35 cellular contexts compared by ENCODE assay signal in the genomic region with DNA sequence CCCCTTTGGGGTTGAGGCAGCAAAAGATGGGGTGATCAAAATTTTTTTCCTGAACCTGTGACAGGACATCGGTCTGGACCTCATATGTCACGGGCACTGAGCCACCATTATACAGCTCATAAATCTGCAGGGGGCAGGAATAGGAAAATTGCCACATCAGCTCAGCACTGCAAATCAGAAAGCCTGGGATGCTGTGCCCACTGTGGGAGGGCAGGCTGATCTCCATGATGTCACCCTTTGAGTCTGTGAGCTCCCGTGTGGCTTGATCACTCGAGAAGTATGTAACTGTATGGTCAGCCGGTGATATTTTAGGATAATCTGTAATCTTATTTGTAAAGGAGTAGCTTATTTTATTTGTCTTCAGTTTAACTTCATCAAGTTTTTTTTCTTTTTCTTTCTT. TPM values are rescaled to one million over a fixed set of nuclear protein-coding genes. Genes with fewer than 3 reads are reported as not detected.
"Had no signal": no experiment of that assay in that cellular context is flagged by ENCODE, and none has a peak within 500 bp of the region (broad histone marks: within the 10 kb centered on the region; RNA-seq: fewer than 3 reads in every experiment).

No MANE protein-coding gene starts in this region.

- H3K4me3 ChIP-seq: adrenal gland, body of pancreas, breast epithelium had no signal

- DNase-seq: activated B cell treated with CpG ODN at 0.5 μM for 24 hours; activated CD4-positive, alpha-beta T cell treated with anti-CD3 and anti-CD28 coated beads, Interleukin-2, amount 50 U/mL, for 1 hour; activated CD4-positive, alpha-beta T cell treated with anti-CD3 and anti-CD28 coated beads, Interleukin-2, amount 50 U/mL, for 4 hours; activated CD4-positive, CD25-positive, alpha-beta regulatory T cell treated with anti-CD3 and anti-CD28 coated beads, Interleukin-2, amount 50 U/mL, for 72 hours; activated CD8-positive, alpha-beta memory T cell treated with anti-CD3 and anti-CD28 coated beads, Interleukin-2, amount 50 U/mL, for 4 hours; activated gamma-delta T cell treated with Interleukin-2 at 50 U/mL for 16 hours; activated naive CD4-positive, alpha-beta T cell; activated naive CD4-positive, alpha-beta T cell treated with anti-CD3 and anti-CD28 coated beads, Interleukin-2, amount 50 U/mL, for 16 hours; activated naive CD8-positive, alpha-beta T cell treated with anti-CD3 and anti-CD28 coated beads for 36 hours; activated T-cell treated with anti-CD3 and anti-CD28 coated beads for 4 hours; activated T-cell treated with anti-CD3 and anti-CD28 coated beads, Interleukin-2, amount 50 U/mL, for 1 hour; activated T-cell treated with anti-CD3 and anti-CD28 coated beads, Interleukin-2, amount 50 U/mL, for 4 hours; adrenal gland; amniotic stem cell; aorta; brain microvascular endothelial cell; central memory CD4-positive, alpha-beta T cell; T-helper 1 cell; T-helper 9 cell had no signal

- H3K4me1 ChIP-seq: adrenal gland, body of pancreas, breast epithelium had no signal

- H3K4me3 Mint-ChIP-seq: activated B cell treated with CpG ODN at 0.5 μM for 24 hours; activated CD4-positive, alpha-beta memory T cell treated with anti-CD3 and anti-CD28 coated beads for 36 hours; activated CD4-positive, alpha-beta T cell treated with anti-CD3 and anti-CD28 coated beads, Interleukin-2, amount 10 ng/mL, durations not matched to agents 24 days and 14 days; activated CD8-positive, alpha-beta T cell treated with anti-CD3 and anti-CD28 coated beads for 36 hours; activated naive CD4-positive, alpha-beta T cell treated with anti-CD3 and anti-CD28 coated beads for 36 hours; activated naive CD8-positive, alpha-beta T cell treated with anti-CD3 and anti-CD28 coated beads for 36 hours; activated T-cell treated with anti-CD3 and anti-CD28 coated beads, Interleukin-2, amount 50 U/mL, for 4 hours; activated T-cell treated with anti-CD3 and anti-CD28 coated beads, Interleukin-2, amount 50 U/mL, for 72 hours; activated T-helper 1 cell treated with anti-CD3 and anti-CD28 coated beads, Interleukin-12 subunit alpha, Interleukin-12 subunit beta, Interleukin-2, Interleukin-4 antibody, amounts not matched to agents 30 ng/mL and 10 ng/mL and 1 ng/mL, durations not matched to agents 14 hours and 24 hours and 36 hours; activated T-helper 17 cell treated with anti-CD3 and anti-CD28 coated beads, Interleukin-2, amount 50 U/mL, for 72 hours; T-helper 1 cell treated with Interleukin-12 subunit alpha and Interleukin-12 subunit beta and Interleukin-4 antibody, amounts not matched to agents 30 μg/mL and 1 μg/mL, for 36 hours had no signal

- H3K9me3 ChIP-seq: adrenal gland, body of pancreas, breast epithelium had no signal

- H3K36me3 ChIP-seq: adrenal gland, brain microvascular endothelial cell, breast epithelium had no signal

- H3K27ac ChIP-seq: adrenal gland, body of pancreas, brain microvascular endothelial cell, breast epithelium, VCaP had no signal

- H3K9me3 Mint-ChIP-seq: activated B cell treated with CpG ODN at 0.5 μM for 24 hours; activated CD4-positive, alpha-beta memory T cell treated with anti-CD3 and anti-CD28 coated beads for 36 hours; activated CD4-positive, alpha-beta T cell treated with anti-CD3 and anti-CD28 coated beads, Interleukin-2, amount 10 ng/mL, durations not matched to agents 24 days and 14 days; activated CD8-positive, alpha-beta T cell treated with anti-CD3 and anti-CD28 coated beads for 36 hours; activated naive CD4-positive, alpha-beta T cell treated with anti-CD3 and anti-CD28 coated beads for 36 hours; activated naive CD4-positive, alpha-beta T cell treated with anti-CD3 and anti-CD28 coated beads, Interleukin-2, amount 50 U/mL, for 72 hours; activated naive CD8-positive, alpha-beta T cell treated with anti-CD3 and anti-CD28 coated beads for 36 hours; activated T-cell treated with anti-CD3 and anti-CD28 coated beads, Interleukin-2, amount 50 U/mL, for 4 hours; activated T-cell treated with anti-CD3 and anti-CD28 coated beads, Interleukin-2, amount 50 U/mL, for 72 hours; activated T-helper 1 cell treated with anti-CD3 and anti-CD28 coated beads, Interleukin-12 subunit alpha, Interleukin-12 subunit beta, Interleukin-2, Interleukin-4 antibody, amounts not matched to agents 30 ng/mL and 10 ng/mL and 1 ng/mL, durations not matched to agents 14 hours and 24 hours and 36 hours; activated T-helper 17 cell treated with anti-CD3 and anti-CD28 coated beads, Interleukin-2, amount 50 U/mL, for 72 hours; T-helper 1 cell treated with Interleukin-12 subunit alpha and Interleukin-12 subunit beta and Interleukin-4 antibody, amounts not matched to agents 30 μg/mL and 1 μg/mL, for 36 hours had no signal

- H3K4me1 Mint-ChIP-seq: activated B cell treated with CpG ODN at 0.5 μM for 24 hours; activated CD4-positive, alpha-beta T cell treated with anti-CD3 and anti-CD28 coated beads, Interleukin-2, amount 10 ng/mL, durations not matched to agents 24 days and 14 days; activated naive CD8-positive, alpha-beta T cell treated with anti-CD3 and anti-CD28 coated beads for 36 hours; activated T-helper 17 cell treated with anti-CD3 and anti-CD28 coated beads, Interleukin-2, amount 50 U/mL, for 72 hours had no signal

- H3K27me3 ChIP-seq: body of pancreas, brain microvascular endothelial cell had no signal

- H3K36me3 Mint-ChIP-seq: activated CD4-positive, alpha-beta memory T cell treated with anti-CD3 and anti-CD28 coated beads for 36 hours; activated naive CD4-positive, alpha-beta T cell treated with anti-CD3 and anti-CD28 coated beads, Interleukin-2, amount 50 U/mL, for 72 hours; activated naive CD8-positive, alpha-beta T cell treated with anti-CD3 and anti-CD28 coated beads for 36 hours had no signal

- H3K27ac Mint-ChIP-seq: activated B cell treated with CpG ODN at 0.5 μM for 24 hours; activated CD4-positive, alpha-beta memory T cell treated with anti-CD3 and anti-CD28 coated beads for 36 hours; activated CD4-positive, alpha-beta T cell treated with anti-CD3 and anti-CD28 coated beads, Interleukin-2, amount 10 ng/mL, durations not matched to agents 24 days and 14 days; activated CD8-positive, alpha-beta T cell treated with anti-CD3 and anti-CD28 coated beads for 36 hours; activated naive CD4-positive, alpha-beta T cell treated with anti-CD3 and anti-CD28 coated beads for 36 hours; activated naive CD4-positive, alpha-beta T cell treated with anti-CD3 and anti-CD28 coated beads, Interleukin-2, amount 50 U/mL, for 72 hours; activated naive CD8-positive, alpha-beta T cell treated with anti-CD3 and anti-CD28 coated beads for 36 hours; activated T-cell treated with anti-CD3 and anti-CD28 coated beads, Interleukin-2, amount 50 U/mL, for 72 hours; activated T-helper 1 cell treated with anti-CD3 and anti-CD28 coated beads, Interleukin-12 subunit alpha, Interleukin-12 subunit beta, Interleukin-2, Interleukin-4 antibody, amounts not matched to agents 30 ng/mL and 10 ng/mL and 1 ng/mL, durations not matched to agents 14 hours and 24 hours and 36 hours; activated T-helper 17 cell treated with anti-CD3 and anti-CD28 coated beads, Interleukin-2, amount 50 U/mL, for 72 hours; T-helper 1 cell treated with Interleukin-12 subunit alpha and Interleukin-12 subunit beta and Interleukin-4 antibody, amounts not matched to agents 30 μg/mL and 1 μg/mL, for 36 hours had no signal

RNA-seq across cellular contexts. Expression of a gene that starts 17.7 kb away (rescaled TPM):
- total RNA-seq: activated B cell treated with CpG ODN at 0.5 μM for 24 hours; activated CD4-positive, alpha-beta memory T cell treated with anti-CD3 and anti-CD28 coated beads for 36 hours; activated CD4-positive, alpha-beta T cell treated with anti-CD3 and anti-CD28 coated beads, Interleukin-2, amount 10 ng/mL, durations not matched to agents 24 days and 14 days; activated CD8-positive, alpha-beta memory T cell treated with anti-CD3 and anti-CD28 coated beads for 36 hours; activated CD8-positive, alpha-beta T cell treated with anti-CD3 and anti-CD28 coated beads for 36 hours; activated naive CD4-positive, alpha-beta T cell treated with anti-CD3 and anti-CD28 coated beads for 36 hours; activated naive CD4-positive, alpha-beta T cell treated with anti-CD3 and anti-CD28 coated beads, Interleukin-2, amount 50 U/mL, for 72 hours; activated naive CD8-positive, alpha-beta T cell treated with anti-CD3 and anti-CD28 coated beads for 36 hours; activated T-cell treated with anti-CD3 and anti-CD28 coated beads, Interleukin-2, amount 50 U/mL, for 4 hours; activated T-cell treated with anti-CD3 and anti-CD28 coated beads, Interleukin-2, amount 50 U/mL, for 72 hours; activated T-helper 17 cell treated with anti-CD3 and anti-CD28 coated beads, Interleukin-2, amount 50 U/mL, for 72 hours; aorta; astrocyte; breast epithelium; cardiac septum; T-helper 2 cell treated with Interferon-gamma antibody and Interleukin-4, amounts not matched to agents 100 ng/mL and 5 ng/mL, for 36 hours had no signal
- polyA plus RNA-seq: aorta had no signal

RNA-seq across cellular contexts. Expression of a gene that starts 25.9 kb away (rescaled TPM):
- total RNA-seq: activated B cell treated with CpG ODN at 0.5 μM for 24 hours; activated CD4-positive, alpha-beta memory T cell treated with anti-CD3 and anti-CD28 coated beads for 36 hours; activated CD4-positive, alpha-beta T cell treated with anti-CD3 and anti-CD28 coated beads, Interleukin-2, amount 10 ng/mL, durations not matched to agents 24 days and 14 days; activated CD8-positive, alpha-beta memory T cell treated with anti-CD3 and anti-CD28 coated beads for 36 hours; activated CD8-positive, alpha-beta T cell treated with anti-CD3 and anti-CD28 coated beads for 36 hours; activated naive CD4-positive, alpha-beta T cell treated with anti-CD3 and anti-CD28 coated beads for 36 hours; activated naive CD4-positive, alpha-beta T cell treated with anti-CD3 and anti-CD28 coated beads, Interleukin-2, amount 50 U/mL, for 72 hours; activated naive CD8-positive, alpha-beta T cell treated with anti-CD3 and anti-CD28 coated beads for 36 hours; activated T-cell treated with anti-CD3 and anti-CD28 coated beads, Interleukin-2, amount 50 U/mL, for 4 hours; activated T-cell treated with anti-CD3 and anti-CD28 coated beads, Interleukin-2, amount 50 U/mL, for 72 hours; activated T-helper 1 cell treated with anti-CD3 and anti-CD28 coated beads, Interleukin-12 subunit alpha, Interleukin-12 subunit beta, Interleukin-2, Interleukin-4 antibody, amounts not matched to agents 30 ng/mL and 10 ng/mL and 1 ng/mL, durations not matched to agents 14 hours and 24 hours and 36 hours; activated T-helper 17 cell treated with anti-CD3 and anti-CD28 coated beads, Interleukin-2, amount 50 U/mL, for 72 hours; aorta; astrocyte; body of pancreas; breast epithelium; cardiac septum; T-helper 2 cell treated with Interferon-gamma antibody and Interleukin-4, amounts not matched to agents 100 ng/mL and 5 ng/mL, for 36 hours had no signal

RNA-seq across cellular contexts. Expression of a gene that starts 30.4 kb away (rescaled TPM):
- total RNA-seq: activated B cell treated with CpG ODN at 0.5 μM for 24 hours; activated CD4-positive, alpha-beta memory T cell treated with anti-CD3 and anti-CD28 coated beads for 36 hours; activated CD4-positive, alpha-beta T cell treated with anti-CD3 and anti-CD28 coated beads, Interleukin-2, amount 10 ng/mL, durations not matched to agents 24 days and 14 days; activated CD8-positive, alpha-beta memory T cell treated with anti-CD3 and anti-CD28 coated beads for 36 hours; activated CD8-positive, alpha-beta T cell treated with anti-CD3 and anti-CD28 coated beads for 36 hours; activated naive CD4-positive, alpha-beta T cell treated with anti-CD3 and anti-CD28 coated beads for 36 hours; activated naive CD4-positive, alpha-beta T cell treated with anti-CD3 and anti-CD28 coated beads, Interleukin-2, amount 50 U/mL, for 72 hours; activated naive CD8-positive, alpha-beta T cell treated with anti-CD3 and anti-CD28 coated beads for 36 hours; activated T-cell treated with anti-CD3 and anti-CD28 coated beads, Interleukin-2, amount 50 U/mL, for 4 hours; activated T-cell treated with anti-CD3 and anti-CD28 coated beads, Interleukin-2, amount 50 U/mL, for 72 hours; activated T-helper 1 cell treated with anti-CD3 and anti-CD28 coated beads, Interleukin-12 subunit alpha, Interleukin-12 subunit beta, Interleukin-2, Interleukin-4 antibody, amounts not matched to agents 30 ng/mL and 10 ng/mL and 1 ng/mL, durations not matched to agents 14 hours and 24 hours and 36 hours; activated T-helper 17 cell treated with anti-CD3 and anti-CD28 coated beads, Interleukin-2, amount 50 U/mL, for 72 hours; aorta; body of pancreas; cardiac septum; T-helper 2 cell treated with Interferon-gamma antibody and Interleukin-4, amounts not matched to agents 100 ng/mL and 5 ng/mL, for 36 hours had no signal

RNA-seq across cellular contexts. Expression of a gene that starts 49.8 kb away (rescaled TPM):
- total RNA-seq: activated B cell treated with CpG ODN at 0.5 μM for 24 hours; activated CD4-positive, alpha-beta T cell treated with anti-CD3 and anti-CD28 coated beads, Interleukin-2, amount 10 ng/mL, durations not matched to agents 24 days and 14 days; activated CD8-positive, alpha-beta memory T cell treated with anti-CD3 and anti-CD28 coated beads for 36 hours; activated CD8-positive, alpha-beta T cell treated with anti-CD3 and anti-CD28 coated beads for 36 hours; activated naive CD4-positive, alpha-beta T cell treated with anti-CD3 and anti-CD28 coated beads for 36 hours; activated naive CD8-positive, alpha-beta T cell treated with anti-CD3 and anti-CD28 coated beads for 36 hours; activated T-helper 1 cell treated with anti-CD3 and anti-CD28 coated beads, Interleukin-12 subunit alpha, Interleukin-12 subunit beta, Interleukin-2, Interleukin-4 antibody, amounts not matched to agents 30 ng/mL and 10 ng/mL and 1 ng/mL, durations not matched to agents 14 hours and 24 hours and 36 hours; aorta; astrocyte; cardiac septum had no signal

RNA-seq across cellular contexts. Expression of a gene that starts 51.4 kb away (rescaled TPM):
- total RNA-seq: activated B cell treated with CpG ODN at 0.5 μM for 24 hours; activated CD4-positive, alpha-beta memory T cell treated with anti-CD3 and anti-CD28 coated beads for 36 hours; activated CD4-positive, alpha-beta T cell treated with anti-CD3 and anti-CD28 coated beads, Interleukin-2, amount 10 ng/mL, durations not matched to agents 24 days and 14 days; activated CD8-positive, alpha-beta memory T cell treated with anti-CD3 and anti-CD28 coated beads for 36 hours; activated CD8-positive, alpha-beta T cell treated with anti-CD3 and anti-CD28 coated beads for 36 hours; activated naive CD4-positive, alpha-beta T cell treated with anti-CD3 and anti-CD28 coated beads for 36 hours; activated naive CD4-positive, alpha-beta T cell treated with anti-CD3 and anti-CD28 coated beads, Interleukin-2, amount 50 U/mL, for 72 hours; activated naive CD8-positive, alpha-beta T cell treated with anti-CD3 and anti-CD28 coated beads for 36 hours; activated T-cell treated with anti-CD3 and anti-CD28 coated beads, Interleukin-2, amount 50 U/mL, for 4 hours; activated T-cell treated with anti-CD3 and anti-CD28 coated beads, Interleukin-2, amount 50 U/mL, for 72 hours; activated T-helper 1 cell treated with anti-CD3 and anti-CD28 coated beads, Interleukin-12 subunit alpha, Interleukin-12 subunit beta, Interleukin-2, Interleukin-4 antibody, amounts not matched to agents 30 ng/mL and 10 ng/mL and 1 ng/mL, durations not matched to agents 14 hours and 24 hours and 36 hours; activated T-helper 17 cell treated with anti-CD3 and anti-CD28 coated beads, Interleukin-2, amount 50 U/mL, for 72 hours; aorta; breast epithelium; cardiac septum; T-helper 2 cell treated with Interferon-gamma antibody and Interleukin-4, amounts not matched to agents 100 ng/mL and 5 ng/mL, for 36 hours had no signal
- polyA plus RNA-seq: aorta had no signal
